7 cellular contexts compared by ENCODE assay signal in the genomic region with DNA sequence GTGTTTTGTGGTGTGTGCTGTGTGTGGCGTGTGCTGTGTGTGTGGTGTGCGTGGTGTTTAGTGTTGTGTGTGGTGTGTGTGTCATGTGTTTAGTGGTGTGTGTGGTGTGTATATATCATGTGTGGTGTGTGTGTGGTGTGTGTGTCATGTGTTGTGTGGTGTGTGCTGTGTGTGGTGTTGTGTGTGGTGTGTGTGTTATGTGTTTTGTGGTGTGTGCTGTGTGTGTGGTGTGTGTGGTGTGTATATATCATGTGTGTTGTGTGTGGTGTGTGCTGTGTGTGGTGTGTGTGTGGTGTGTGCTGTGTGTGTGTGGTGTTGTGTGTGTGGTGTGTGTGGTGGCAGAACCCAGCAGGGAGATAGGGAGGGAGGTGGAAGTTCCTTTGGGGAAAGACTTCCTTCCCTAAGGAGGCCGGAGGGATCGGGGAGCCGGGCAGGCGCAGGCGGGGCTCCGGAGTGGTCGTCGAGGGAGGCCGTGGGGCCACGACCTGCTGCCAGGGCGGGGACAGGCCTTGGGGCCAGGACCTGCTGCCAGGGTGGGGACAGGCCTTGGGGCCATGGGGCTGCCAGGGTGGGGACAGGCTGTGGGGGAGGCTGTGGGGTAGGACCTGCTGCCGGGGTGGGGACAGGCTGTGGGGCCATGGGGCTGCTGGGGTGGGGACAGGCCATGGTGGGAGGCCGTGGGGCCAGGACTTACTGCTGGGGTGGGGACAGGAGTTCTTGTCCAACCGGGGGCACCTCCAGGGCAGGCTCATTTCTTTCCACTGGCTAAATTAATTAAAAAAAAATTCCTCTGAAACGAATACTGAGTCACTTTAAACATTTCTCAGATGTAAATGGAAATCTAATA. TPM values are rescaled to one million over a fixed set of nuclear protein-coding genes. Genes with fewer than 3 reads are reported as not detected.
A peak's percentile ranks its signal among the peaks of the same experiment; 100 is the strongest.
DNase-seq lines count a peak whose midpoint lies in the region; ATAC-seq and TF ChIP-seq lines count a peak whose summit lies in the region.

No MANE protein-coding gene starts in this region.

- no peaks in the 10 kb centered on the region for H3K27me3 Mint-ChIP-seq in activated T-cell treated with anti-CD3 and anti-CD28 coated beads, Interleukin-2, amount 50 U/mL, for 24 hours

- ATAC-seq in HG03095 (IDR thresholded peaks at IDR 0.05; ENCODE audit: unreplicated experiment), result peak; percentile 10
- ATAC-seq in left colon, result peak; percentile 13
- no peak for ATAC-seq in thoracic aorta (ENCODE audit: insufficient number of reproducible peaks, low FRiP score, low read depth)
- no peak for ATAC-seq in HG02763 (IDR thresholded peaks at IDR 0.05; ENCODE audit: unreplicated experiment)
- ATAC-seq in HG03342 (IDR thresholded peaks at IDR 0.05; ENCODE audit: unreplicated experiment), result no peak

- H3K9me3 Mint-ChIP-seq in activated T-cell treated with anti-CD3 and anti-CD28 coated beads, Interleukin-2, amount 50 U/mL, for 24 hours, result peaks cover 12% of the 10 kb centered on the region

- peaks cover 42% of the 10 kb centered on the region for H3K4me1 Mint-ChIP-seq in activated T-cell treated with anti-CD3 and anti-CD28 coated beads, Interleukin-2, amount 50 U/mL, for 24 hours (ENCODE audit: low read depth)

- no peaks in the 10 kb centered on the region for H3K27me3 ChIP-seq in thoracic aorta (replicated peaks; ENCODE audit: insufficient read depth)

- peak overlapping the region; percentile 94 for H3K27ac Mint-ChIP-seq in activated T-cell treated with anti-CD3 and anti-CD28 coated beads, Interleukin-2, amount 50 U/mL, for 24 hours

- intact Hi-C loops in left colon (cut with DNase I, micrococcal nuclease), result no loop called here

- TF ChIP-seq CTCF in thoracic aorta (IDR thresholded peaks at IDR 0.05), result no peak

- peak; percentile 82 for DNase-seq in activated T-cell treated with anti-CD3 and anti-CD28 coated beads, Interleukin-2, amount 50 U/mL, for 24 hours
- DNase-seq in left colon (peak; percentile 19 to 58), thoracic aorta (ENCODE audit: low spot score) (peak; percentile 1), iPS-NIHi7 (ENCODE audit: extremely low spot score) (no peak)

- peaks cover 32% of the 10 kb centered on the region for H3K36me3 Mint-ChIP-seq in activated T-cell treated with anti-CD3 and anti-CD28 coated beads, Interleukin-2, amount 50 U/mL, for 24 hours (ENCODE audit: low read depth)

- peak overlapping the region in 1 of 2 donors; percentile 38 for H3K27ac ChIP-seq in thoracic aorta

- H3K4me3 ChIP-seq in thoracic aorta, result no peak overlapping the region

- H3K4me3 Mint-ChIP-seq in activated T-cell treated with anti-CD3 and anti-CD28 coated beads, Interleukin-2, amount 50 U/mL, for 24 hours, result peak overlapping the region; percentile 41

- peaks cover 11% of the 10 kb centered on the region for H3K9me3 ChIP-seq in thoracic aorta

- peaks cover 5 to 13% of the 10 kb centered on the region in 2 donors for H3K4me1 ChIP-seq in thoracic aorta (ENCODE audit: control insufficient read depth in 1 of 2, low read depth in 2 of 2)

- no peaks in the 10 kb centered on the region for H3K36me3 ChIP-seq in thoracic aorta

RNA-seq across cellular contexts. Expression of a gene that starts 15.2 kb away (rescaled TPM):
- total RNA-seq in left colon, result 100 to 1,000 TPM in 1 of 2 donors, 10 to 100 TPM in 1; 45.6 to 201 TPM
- 100 to 1,000 TPM in 1 of 2 donors, 10 to 100 TPM in 1; 54.0 to 112 TPM for total RNA-seq in thoracic aorta

RNA-seq across cellular contexts. Expression of a gene that starts 36.8 kb away (rescaled TPM):
- under 1 TPM; 0.17 to 0.31 TPM for total RNA-seq in left colon
- not detected for total RNA-seq in thoracic aorta

RNA-seq across cellular contexts. Expression of a gene that starts 57.3 kb away (rescaled TPM):
- total RNA-seq in left colon (10 to 100 TPM; 36.7 to 53.8 TPM), thoracic aorta (10 to 100 TPM; 46.1 to 60.1 TPM)

RNA-seq across cellular contexts. Expression of a gene that starts 57.5 kb away (rescaled TPM):
- 10 to 100 TPM; 22.8 to 27.9 TPM for total RNA-seq in left colon
- total RNA-seq in thoracic aorta, result 10 to 100 TPM; 17.4 to 30.1 TPM

Comparison
In these comparisons a context has a peak if more than half of its experiments do, and no peak if none do; other contexts are left out.
1. ATAC-seq: peak in HG03095 (single experiment) and left colon (single experiment); none in thoracic aorta (single experiment), HG02763 (single experiment) and HG03342 (single experiment).